ENCODE assay signal across 22 cellular contexts in the genomic region with DNA sequence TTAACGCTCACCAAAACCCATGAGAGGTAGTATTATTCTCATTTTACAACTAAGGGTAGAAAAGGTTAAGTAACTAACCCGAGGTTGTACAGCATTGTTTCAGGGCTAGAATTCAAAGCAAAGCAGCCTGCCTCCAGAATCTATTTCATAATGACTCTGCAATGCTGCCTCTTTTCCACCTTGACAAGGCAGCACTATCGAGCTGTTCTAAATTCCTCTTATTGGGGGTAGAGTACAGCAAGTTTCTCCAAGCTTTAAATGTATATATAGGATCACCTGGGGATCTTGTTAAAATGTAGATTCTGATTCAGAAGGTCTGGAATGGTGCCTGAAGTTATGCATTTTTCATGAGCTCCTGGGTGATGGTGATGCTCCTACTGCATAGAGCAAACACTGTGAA. TPM values are rescaled to one million over a fixed set of nuclear protein-coding genes. Genes with fewer than 3 reads are reported as not detected.
A peak's percentile ranks its signal among the peaks of the same experiment; 100 is the strongest.
DNase-seq lines count a peak whose midpoint lies in the region; ATAC-seq, FAIRE-seq and TF ChIP-seq lines count a peak whose summit lies in the region.
"Had no signal": no experiment of that assay in that cellular context is flagged by ENCODE, and none has a peak within 500 bp of the region (broad histone marks: within the 10 kb centered on the region; RNA-seq: fewer than 3 reads in every experiment).

No MANE protein-coding gene starts in this region.

- H3K27ac Mint-ChIP-seq in mesothelial cell of epicardium: peak overlapping the region; percentile 61
- H3K27ac Mint-ChIP-seq: B cell; CD4-positive, CD25-positive, alpha-beta regulatory T cell; CD8-positive, alpha-beta T cell; HFFc6 had no signal

- TF ChIP-seq CTCF in PC-3 (conservative IDR thresholded peaks at IDR 0.05; ENCODE audit: low read depth, low read length): no peak
- no peak for TF ChIP-seq CTCF in mesothelial cell of epicardium (IDR thresholded peaks at IDR 0.05; ENCODE audit: unreplicated experiment)

- no TSS peak for BruUV-seq in PC-3 (replicated peaks; lab: Mats Ljungman, UMichigan)

- peaks cover 3% of the 10 kb centered on the region for H3K9me3 Mint-ChIP-seq in mesothelial cell of epicardium
- H3K9me3 Mint-ChIP-seq: CD4-positive, CD25-positive, alpha-beta regulatory T cell; CD8-positive, alpha-beta T cell; HFFc6 had no signal

- H3F3A ChIP-seq in PC-3 (ENCODE audit: low read length, unreplicated experiment): no peaks in the 10 kb centered on the region

- H3K9ac ChIP-seq in PC-3 (ENCODE audit: low read length): no peak overlapping the region
- H3K9ac ChIP-seq: BLaER1 had no signal

- peaks cover 9% of the 10 kb centered on the region for H3K36me3 Mint-ChIP-seq in mesothelial cell of epicardium

- no peak overlapping the region for H3K4me3 ChIP-seq in PC-3 (ENCODE audit: low read length)
- H3K4me3 ChIP-seq: BLaER1, HAP-1 had no signal

- TF ChIP-seq POLR2A in GM12892 (IDR thresholded peaks at IDR 0.05; ENCODE audit: low read depth, low read length): no peak

- no peaks in the 10 kb centered on the region for H3K9me2 ChIP-seq in PC-3 (replicated peaks; ENCODE audit: low read length)

- no peaks in the 10 kb centered on the region for H3K27me3 Mint-ChIP-seq in mesothelial cell of epicardium (ENCODE audit: low read depth)
- H3K27me3 Mint-ChIP-seq: B cell; CD4-positive, CD25-positive, alpha-beta regulatory T cell had no signal

- H3K27me3 ChIP-seq in PC-3 (ENCODE audit: low read length): no peaks in the 10 kb centered on the region
- H3K27me3 ChIP-seq: BLaER1 had no signal

- no peaks in the 10 kb centered on the region; the same call in 1 of the 2 replicates for H3K4me1 ChIP-seq in PC-3 (ENCODE audit: insufficient read depth, low read length)
- H3K4me1 ChIP-seq: BLaER1, Caco-2, HAP-1 had no signal

- H3K4me1 Mint-ChIP-seq in mesothelial cell of epicardium: peaks cover 63% of the 10 kb centered on the region
- H3K4me1 Mint-ChIP-seq: B cell; CD4-positive, CD25-positive, alpha-beta regulatory T cell had no signal

- FAIRE-seq in GM12892 (lab: Jason Lieb, UNC): no peak
- FAIRE-seq: GM12891 had no signal

- CTCF ChIA-PET in PC-3 (lab: Charles Lee): interaction anchor here (1.2 kb wide), 1 partner anchor 37 kb away, joined by 4 read pairs; no protein-coding TSS in a partner anchor

- no peak overlapping the region for H3K4me3 Mint-ChIP-seq in mesothelial cell of epicardium
- H3K4me3 Mint-ChIP-seq: B cell; CD4-positive, CD25-positive, alpha-beta regulatory T cell; CD8-positive, alpha-beta T cell; HFFc6 had no signal

- no peaks in the 10 kb centered on the region for H3K9me3 ChIP-seq in PC-3 (ENCODE audit: low read length)
- H3K9me3 ChIP-seq: BLaER1, Caco-2, HAP-1 had no signal

- DNase-seq in PC-3 (no peak), inferior parietal cortex (ENCODE audit: extremely low spot score) (peak; percentile 14), mesothelial cell of epicardium (ENCODE audit: low spot score in 2 of 2, unreplicated experiment in 2 of 2) (no peak), H4 (ENCODE audit: low spot score) (no peak), mucosa of gallbladder (ENCODE audit: low spot score) (no peak), GM12892 (ENCODE audit: insufficient read length) (no peak)
- DNase-seq in activated naive CD4-positive, alpha-beta T cell (lab: John Stamatoyannopoulos, UW): no peak
- DNase-seq: Caco-2; CD4-positive, CD25-positive, alpha-beta regulatory T cell; CD8-positive, alpha-beta T cell; DMS 273 treated with DMSO at 0.1 percent for 48 hours; DMS79; EL; GF-D8; GOT3; HFFc6 had no signal

- no peaks in the 10 kb centered on the region for H4K20me1 ChIP-seq in PC-3 (ENCODE audit: low read length)
- H4K20me1 ChIP-seq: BLaER1 had no signal

- H3K36me3 ChIP-seq in PC-3 (ENCODE audit: low read depth, low read length): peaks cover 3% of the 10 kb centered on the region

- POLR2A ChIA-PET in PC-3 (lab: Charles Lee; ENCODE audit: unreplicated experiment): no interaction called here

- H3K27ac ChIP-seq in PC-3 (ENCODE audit: low read length): no peak overlapping the region
- H3K27ac ChIP-seq: BLaER1, C4-2B had no signal

- intact Hi-C loops in PC-3 (cut with micrococcal nuclease): no loop called here

- H3K79me2 ChIP-seq in PC-3 (ENCODE audit: low read length): no peaks in the 10 kb centered on the region

- no peak overlapping the region for H3K4me2 ChIP-seq in PC-3 (ENCODE audit: low read length)
- H3K4me2 ChIP-seq: BLaER1 had no signal

- peak; percentile 47; the same call in 1 of the 2 replicates for ATAC-seq in PC-3
- ATAC-seq: CD8-positive, alpha-beta T cell had no signal

- H2AFZ ChIP-seq in PC-3 (ENCODE audit: low read length): no peak overlapping the region

RNA-seq across cellular contexts. Expression of gene WNT2B, which starts 30.1 kb away (rescaled TPM):
- total RNA-seq in PC-3 (2014; rRNA removed): 0.46 and 0.55 TPM in 2 replicates
- 146 to 165 TPM (median 151 TPM) in 3 replicates for total RNA-seq in mesothelial cell of epicardium
- total RNA-seq in H4 (2014; rRNA removed; shearing (Covaris generic)): 0.37 and 0.97 TPM in 2 replicates
- total RNA-seq in mucosa of gallbladder: 8.1 TPM
- 0.36 TPM for polyA plus RNA-seq in GM12892 (2012; ENCODE audit: missing spikeins)
- total RNA-seq: A172 had no signal

Comparison
In these comparisons a context has a peak if more than half of its experiments do, and no peak if none do; other contexts are left out.
1. RNA of gene WNT2B, which starts 30.1 kb away (total RNA-seq): 146 to 165 TPM in mesothelial cell of epicardium; 8.1 TPM in mucosa of gallbladder (single experiment), 0.46 to 0.55 TPM in PC-3 and 0.37 to 0.97 TPM in H4; every median in the first group is over 10 times any median in the second.